ENCODE assay signal across 9 cellular contexts in genomic region chr9:114375791-114376190, GRCh38. TPM values are rescaled to one million over a fixed set of nuclear protein-coding genes. Genes with fewer than 3 reads are reported as not detected.
DNase-seq lines count a peak whose midpoint lies in the region; ATAC-seq and TF ChIP-seq lines count a peak whose summit lies in the region.
"Not testable (repeated sequence)": the region's sequence is repeated elsewhere in the genome, so short reads cannot be mapped to it uniquely, and the experiment has no call there.
"Had no signal": no experiment of that assay in that cellular context is flagged by ENCODE, and none has a peak within 500 bp of the region (broad histone marks: within the 10 kb centered on the region; RNA-seq: fewer than 3 reads in every experiment).

No MANE protein-coding gene starts in this region.

- not testable (repeated sequence) for H3K4me2 ChIP-seq in Karpas-422 (ENCODE audit: low read depth, low read length, poor library complexity, severe bottlenecking)

- H3K9me3 Mint-ChIP-seq in CD14-positive monocyte; T-cell; activated CD8-positive, alpha-beta T cell treated with anti-CD3 and anti-CD28 coated beads for 36 hours; activated naive CD4-positive, alpha-beta T cell treated with anti-CD3 and anti-CD28 coated beads, Interleukin-2, amount 10 ng/mL, durations not matched to agents 7 days and 5 days; natural killer cell: not testable (repeated sequence)

- not testable (repeated sequence) for H3K9ac ChIP-seq in Karpas-422 (ENCODE audit: low read length)

- intact Hi-C loops in CD14-positive monocyte (cut with micrococcal nuclease); activated CD8-positive, alpha-beta T cell treated with anti-CD3 and anti-CD28 coated beads for 36 hours (cut with micrococcal nuclease): not testable (repeated sequence)
- intact Hi-C loops in natural killer cell (cut with micrococcal nuclease), result loop anchor here (1.0 kb wide), 1 partner anchor 9 kb away; no protein-coding TSS in a partner anchor

- H3K4me3 Mint-ChIP-seq in CD14-positive monocyte, result not testable (repeated sequence)
- H3K4me3 Mint-ChIP-seq in T-cell (peak overlapping the region in 2 of 3 donors; percentile 34 to 79), natural killer cell (peak overlapping the region; percentile 77)
- H3K4me3 Mint-ChIP-seq in activated CD8-positive, alpha-beta T cell treated with anti-CD3 and anti-CD28 coated beads for 36 hours, result peak overlapping the region; percentile 38
- peak overlapping the region; percentile 7 for H3K4me3 Mint-ChIP-seq in activated naive CD4-positive, alpha-beta T cell treated with anti-CD3 and anti-CD28 coated beads, Interleukin-2, amount 10 ng/mL, durations not matched to agents 7 days and 5 days

- not testable (repeated sequence) for H4K20me1 ChIP-seq in Karpas-422 (ENCODE audit: insufficient read depth, low read depth, low read length)

- CTCF ChIA-PET in T-cell (lab: Charles Lee); activated CD8-positive, alpha-beta T cell treated with anti-CD3 and anti-CD28 coated beads for 36 hours (lab: Charles Lee); activated naive CD4-positive, alpha-beta T cell treated with anti-CD3 and anti-CD28 coated beads, Interleukin-2, amount 10 ng/mL, durations not matched to agents 7 days and 5 days (lab: Charles Lee): not testable (repeated sequence)

- not testable (repeated sequence) for H3K9me3 ChIP-seq in Karpas-422 (ENCODE audit: low read length); effector memory CD4-positive, alpha-beta T cell (ENCODE audit: control insufficient read depth, low read length); thymus (ENCODE audit: control insufficient read depth)

- DNase-seq in CD14-positive monocyte (ENCODE audit: low spot score) (peak; percentile 26), T-cell (peak in 2 of 34 experiments; percentile 22 to 35)
- not testable (repeated sequence) for DNase-seq in Karpas-422; effector memory CD4-positive, alpha-beta T cell; natural killer cell
- DNase-seq in activated CD8-positive, alpha-beta T cell treated with anti-CD3 and anti-CD28 coated beads for 36 hours, result peak; percentile 48
- peak; percentile 37 for DNase-seq in activated naive CD4-positive, alpha-beta T cell treated with anti-CD3 and anti-CD28 coated beads, Interleukin-2, amount 10 ng/mL, durations not matched to agents 7 days and 5 days

- peak overlapping the region; percentile 61 to 99 (median 97) for H3K27ac Mint-ChIP-seq in CD14-positive monocyte
- peak overlapping the region; percentile 86 to 96 for H3K27ac Mint-ChIP-seq in T-cell
- peak overlapping the region; percentile 89 for H3K27ac Mint-ChIP-seq in activated CD8-positive, alpha-beta T cell treated with anti-CD3 and anti-CD28 coated beads for 36 hours
- peak overlapping the region; percentile 94 for H3K27ac Mint-ChIP-seq in activated naive CD4-positive, alpha-beta T cell treated with anti-CD3 and anti-CD28 coated beads, Interleukin-2, amount 10 ng/mL, durations not matched to agents 7 days and 5 days
- H3K27ac Mint-ChIP-seq in natural killer cell, result peak overlapping the region; percentile 79 to 86

- peaks cover 86% of the 10 kb centered on the region for H3K4me1 Mint-ChIP-seq in CD14-positive monocyte
- H3K4me1 Mint-ChIP-seq in T-cell, result peaks cover 91 to 92% (median 92%) of the 10 kb centered on the region in 3 donors
- peaks cover 89% of the 10 kb centered on the region for H3K4me1 Mint-ChIP-seq in activated CD8-positive, alpha-beta T cell treated with anti-CD3 and anti-CD28 coated beads for 36 hours (ENCODE audit: low read depth)
- H3K4me1 Mint-ChIP-seq in activated naive CD4-positive, alpha-beta T cell treated with anti-CD3 and anti-CD28 coated beads, Interleukin-2, amount 10 ng/mL, durations not matched to agents 7 days and 5 days, result peaks cover 93% of the 10 kb centered on the region
- peaks cover 73 to 89% of the 10 kb centered on the region in 2 donors for H3K4me1 Mint-ChIP-seq in natural killer cell

- not testable (repeated sequence) for H3K27me3 ChIP-seq in Karpas-422 (ENCODE audit: low read length); effector memory CD4-positive, alpha-beta T cell (replicated peaks; ENCODE audit: control insufficient read depth, insufficient read depth, low read length, poor library complexity, severe bottlenecking); thymus (ENCODE audit: control insufficient read depth, insufficient read depth)

- H3K4me1 ChIP-seq in Karpas-422 (ENCODE audit: low read length) (peaks cover 50% of the 10 kb centered on the region), thymus (ENCODE audit: control insufficient read depth, insufficient read depth, low read length) (peaks cover 70% of the 10 kb centered on the region)
- peaks cover 93% of the 10 kb centered on the region for H3K4me1 ChIP-seq in effector memory CD4-positive, alpha-beta T cell (ENCODE audit: control insufficient read depth, insufficient read depth, low read length, poor library complexity, severe bottlenecking)

- H3K36me3 ChIP-seq in Karpas-422 (ENCODE audit: insufficient read depth, low read length) (peaks cover 53% of the 10 kb centered on the region), thymus (ENCODE audit: control insufficient read depth, insufficient read depth) (peaks cover 61% of the 10 kb centered on the region)
- peaks cover 52% of the 10 kb centered on the region for H3K36me3 ChIP-seq in effector memory CD4-positive, alpha-beta T cell (ENCODE audit: control insufficient read depth, insufficient read depth, low read length)

- H3K4me3 ChIP-seq in Karpas-422 (ENCODE audit: low read length); effector memory CD4-positive, alpha-beta T cell (ENCODE audit: insufficient read depth, low read depth, low read length, poor library complexity, severe bottlenecking); thymus (ENCODE audit: low read length): not testable (repeated sequence)

- not testable (repeated sequence) for H3K9me2 ChIP-seq in Karpas-422 (replicated peaks; ENCODE audit: insufficient read depth, low read length)

- POLR2A ChIA-PET in T-cell (lab: Charles Lee), result not testable (repeated sequence)
- POLR2A ChIA-PET in activated CD8-positive, alpha-beta T cell treated with anti-CD3 and anti-CD28 coated beads for 36 hours (lab: Charles Lee), result interaction anchor here (1.0 to 17.7 kb wide), 6 partner anchors 8 to 31 kb away, joined by 4 to 351 read pairs (median 24); partner anchors contain the start of gene AKNA

- H2AFZ ChIP-seq in Karpas-422 (ENCODE audit: low read length), result not testable (repeated sequence)

- not testable (repeated sequence) for H3K27me3 Mint-ChIP-seq in CD14-positive monocyte (ENCODE audit: low read depth in 3 of 3); T-cell; activated CD8-positive, alpha-beta T cell treated with anti-CD3 and anti-CD28 coated beads for 36 hours; activated naive CD4-positive, alpha-beta T cell treated with anti-CD3 and anti-CD28 coated beads, Interleukin-2, amount 10 ng/mL, durations not matched to agents 7 days and 5 days; natural killer cell (ENCODE audit: low read depth in 2 of 2)

- H3K36me3 Mint-ChIP-seq in CD14-positive monocyte (peaks cover 79 to 91% of the 10 kb centered on the region in 2 donors), T-cell (peaks cover 66% of the 10 kb centered on the region), natural killer cell (peaks cover 18% of the 10 kb centered on the region)
- H3K36me3 Mint-ChIP-seq in activated CD8-positive, alpha-beta T cell treated with anti-CD3 and anti-CD28 coated beads for 36 hours (ENCODE audit: low read depth), result peaks cover 92% of the 10 kb centered on the region
- H3K36me3 Mint-ChIP-seq in activated naive CD4-positive, alpha-beta T cell treated with anti-CD3 and anti-CD28 coated beads, Interleukin-2, amount 10 ng/mL, durations not matched to agents 7 days and 5 days, result peaks cover 83% of the 10 kb centered on the region

- H3K79me2 ChIP-seq in Karpas-422 (ENCODE audit: low read length), result peaks cover 50% of the 10 kb centered on the region

- 77% methylated on average over 2 of the region's 2 CpGs for WGBS in thymus

- ATAC-seq in T-cell (replicated peaks in 1 of 4); activated CD8-positive, alpha-beta T cell treated with anti-CD3 and anti-CD28 coated beads for 36 hours; natural killer cell: not testable (repeated sequence)

- peak overlapping the region; percentile 97; the same call in 1 of the 2 replicates for H3K27ac ChIP-seq in Karpas-422 (ENCODE audit: low read length)
- H3K27ac ChIP-seq in effector memory CD4-positive, alpha-beta T cell (ENCODE audit: insufficient read depth, low read length, poor library complexity, severe bottlenecking), result peak overlapping the region; percentile 75
- peak overlapping the region; percentile 79 for H3K27ac ChIP-seq in thymus (ENCODE audit: low read depth)

- not testable (repeated sequence) for TF ChIP-seq CTCF in CD14-positive monocyte (IDR thresholded peaks at IDR 0.05); activated CD8-positive, alpha-beta T cell treated with anti-CD3 and anti-CD28 coated beads for 36 hours (IDR thresholded peaks at IDR 0.05); natural killer cell (IDR thresholded peaks at IDR 0.05)

RNA-seq across cellular contexts. Expression of gene AKNA, which starts 12.0 kb away (rescaled TPM):
- 1 to 10 TPM; 3.3 to 7.3 TPM for polyA plus RNA-seq in CD14-positive monocyte
- total RNA-seq in Karpas-422 (2014; rRNA removed; shearing (Covaris generic); ENCODE audit: low replicate concordance), result 77.9 and 122 TPM in 2 replicates
- 100 to 1,000 TPM; 382 to 462 (median 415) TPM for total RNA-seq in T-cell
- total RNA-seq in activated CD8-positive, alpha-beta T cell treated with anti-CD3 and anti-CD28 coated beads for 36 hours, result 100 to 1,000 TPM; 166 to 167 TPM
- 100 to 1,000 TPM; 577 to 743 (median 676) TPM for total RNA-seq in natural killer cell
- polyA plus RNA-seq in thymus, result 162 TPM

RNA-seq across cellular contexts. Expression of gene ORM2, which starts 46.1 kb away (rescaled TPM):
- polyA plus RNA-seq in CD14-positive monocyte, result under 1 TPM in 1 of 2 donors, not detected in 1; 0.30 TPM
- total RNA-seq in Karpas-422 (2014; rRNA removed; shearing (Covaris generic); ENCODE audit: low replicate concordance), result not detected in 2 replicates
- total RNA-seq in T-cell, result 1 to 10 TPM in 3 of 5 donors, not detected in 2; 1.4 to 2.2 (median 1.8) TPM
- total RNA-seq in activated CD8-positive, alpha-beta T cell treated with anti-CD3 and anti-CD28 coated beads for 36 hours, result not detected
- not detected for total RNA-seq in natural killer cell
- 1.1 TPM for polyA plus RNA-seq in thymus
- total RNA-seq: Daoy had no signal

RNA-seq across cellular contexts. Expression of gene ORM1, which starts 52.9 kb away (rescaled TPM):
- polyA plus RNA-seq in CD14-positive monocyte, result 1 to 10 TPM; 2.2 to 2.8 TPM
- not detected in 2 replicates for total RNA-seq in Karpas-422 (2014; rRNA removed; shearing (Covaris generic); ENCODE audit: low replicate concordance)
- total RNA-seq in T-cell, result 1 to 10 TPM in 3 of 5 donors, not detected in 2; 4.2 to 8.3 (median 6.2) TPM
- not detected for total RNA-seq in activated CD8-positive, alpha-beta T cell treated with anti-CD3 and anti-CD28 coated beads for 36 hours
- total RNA-seq in natural killer cell, result under 1 TPM in 1 of 3 donors, not detected in 2; 1.00 TPM
- polyA plus RNA-seq in thymus, result 3.4 TPM
- total RNA-seq: Daoy had no signal
